8 cellular contexts compared by ENCODE assay signal in the genomic region with DNA sequence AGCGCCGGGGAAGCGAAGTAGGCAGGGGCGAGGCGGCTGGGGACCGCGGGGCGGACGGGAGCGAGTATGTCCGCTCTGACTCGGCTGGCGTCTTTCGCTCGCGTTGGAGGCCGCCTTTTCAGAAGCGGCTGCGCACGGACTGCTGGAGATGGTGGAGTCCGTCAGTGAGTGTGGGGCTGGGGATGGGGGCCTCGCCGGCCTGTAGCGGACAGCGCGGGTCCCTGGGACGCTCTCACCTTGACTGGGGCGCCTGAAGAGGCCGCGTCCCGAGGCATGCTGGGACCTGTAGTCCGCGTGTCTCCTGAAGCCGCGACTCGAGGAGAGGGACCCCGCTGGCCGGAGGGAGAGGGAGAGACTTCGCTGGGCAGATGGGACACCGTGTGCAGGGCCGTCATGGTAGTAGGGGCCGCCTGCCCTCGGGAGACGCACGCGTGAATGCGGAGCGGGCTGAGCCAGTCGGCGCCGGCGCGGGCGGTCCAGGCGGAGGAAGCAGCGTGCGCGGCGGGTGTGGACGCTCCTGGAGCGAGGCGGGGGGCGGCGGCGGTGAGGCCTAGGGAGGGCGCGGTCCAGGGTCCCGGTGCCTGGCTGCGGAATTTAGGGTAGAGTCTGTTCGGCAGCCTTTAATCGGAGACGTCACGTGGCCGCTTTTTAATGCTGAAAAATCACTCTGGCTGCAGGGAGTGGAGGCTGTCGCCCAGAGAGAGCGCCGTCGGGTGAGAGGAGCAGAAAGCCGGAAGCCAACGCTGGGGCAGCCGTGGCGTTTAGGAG. TPM values are rescaled to one million over a fixed set of nuclear protein-coding genes. Genes with fewer than 3 reads are reported as not detected.
A peak's percentile ranks its signal among the peaks of the same experiment; 100 is the strongest.
DNase-seq lines count a peak whose midpoint lies in the region; ATAC-seq and TF ChIP-seq lines count a peak whose summit lies in the region.

A gene (plus strand): TSS at position 30 of the 768 bp plus-strand sequence. CDS start 37 bp downstream, at position 67.

- peak; percentile 91 for ATAC-seq in GM21825 (IDR thresholded peaks at IDR 0.05; ENCODE audit: unreplicated experiment)

- DNase-seq in GDM1 (lab: John Stamatoyannopoulos, UW) (peak; percentile 86), germinal center (ENCODE audit: low spot score) (peak; percentile 84), non-pigmented ciliary epithelial cell (ENCODE audit: low read depth) (peak; percentile 45)
- peak; percentile 95 for DNase-seq in activated naive CD4-positive, alpha-beta T cell treated with anti-CD3 and anti-CD28 coated beads, Interleukin-2, amount 50 U/mL, for 16 hours

- TF ChIP-seq CTCF in KMS-11 (conservative IDR thresholded peaks at IDR 0.05; ENCODE audit: low read depth, low read length): no peak

- peaks cover 47% of the 10 kb centered on the region for H3K79me2 ChIP-seq in KMS-11 (ENCODE audit: insufficient read depth, low read depth)

- peak within 1 kb of the TSS; percentile 95 for H3K9ac ChIP-seq in KMS-11

- peak within 1 kb of the TSS; percentile 67 for H2AFZ ChIP-seq in KMS-11 (ENCODE audit: low read depth)

- no peaks in the 10 kb centered on the region for H4K20me1 ChIP-seq in KMS-11 (ENCODE audit: insufficient read depth)

- H3K36me3 ChIP-seq in KMS-11 (ENCODE audit: insufficient read depth): no peaks in the 10 kb centered on the region

- H3K27ac ChIP-seq in KMS-11 (peak within 1 kb of the TSS; percentile 80), temporal lobe (ENCODE audit: low read depth, low read length) (peak within 1 kb of the TSS; percentile 65)

- peak within 1 kb of the TSS; percentile 62 for H3K4me3 ChIP-seq in KMS-11 (IDR thresholded peaks at IDR 0.05; ENCODE audit: insufficient read depth, low read depth, low read length)

- H3K4me1 ChIP-seq in KMS-11 (ENCODE audit: low read depth, poor library complexity, severe bottlenecking): peaks cover 17% of the 10 kb centered on the region

- H3K27me3 ChIP-seq in KMS-11 (ENCODE audit: insufficient read depth, low read depth): no peaks in the 10 kb centered on the region

- TF ChIP-seq POLR2A in Raji (IDR thresholded peaks at IDR 0.05; ENCODE audit: insufficient read depth, low read depth, low read length): peak; percentile 96

- H3K4me2 ChIP-seq in KMS-11: peak within 1 kb of the TSS; percentile 85

RNA-seq across cellular contexts. Expression of the gene that starts here (rescaled TPM):
- 38.4 TPM for total RNA-seq in temporal lobe

Comparison
In these comparisons a context has a peak if more than half of its experiments do, and no peak if none do; other contexts are left out.
1. Peak in every context shown above with its lines: DNase-seq, ATAC-seq, H3K4me3 ChIP-seq and H3K27ac ChIP-seq.
2. DNase-seq: peak in every context shown above with its lines; median percentile 95 in activated naive CD4-positive, alpha-beta T cell treated with anti-CD3 and anti-CD28 coated beads, Interleukin-2, amount 50 U/mL, for 16 hours; 86 in GDM1; 84 in germinal center; 45 in non-pigmented ciliary epithelial cell.